ENCODE assay signal across 17 cellular contexts in the genomic region with DNA sequence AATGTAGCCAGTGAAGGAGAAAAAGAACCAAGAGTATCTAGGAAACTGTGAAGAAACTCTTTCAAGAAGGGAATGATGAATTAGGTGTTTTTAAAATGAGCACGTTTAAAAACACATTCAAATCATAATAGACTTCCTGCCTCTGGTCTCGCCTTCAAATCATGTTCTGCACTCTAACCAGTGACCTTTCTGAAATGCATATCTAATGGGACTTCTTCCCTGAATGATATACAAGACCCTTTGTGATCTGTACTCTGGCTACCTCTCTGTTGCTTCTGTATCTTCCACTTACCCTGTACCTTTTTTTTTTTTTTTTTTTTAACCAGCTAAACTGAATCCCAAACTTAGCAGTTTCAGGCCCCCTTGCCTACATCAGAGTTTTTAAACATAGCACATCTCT. TPM values are rescaled to one million over a fixed set of nuclear protein-coding genes. Genes with fewer than 3 reads are reported as not detected.
DNase-seq lines count a peak whose midpoint lies in the region; ATAC-seq and TF ChIP-seq lines count a peak whose summit lies in the region.
"Had no signal": no experiment of that assay in that cellular context is flagged by ENCODE, and none has a peak within 500 bp of the region (broad histone marks: within the 10 kb centered on the region; RNA-seq: fewer than 3 reads in every experiment).

No MANE protein-coding gene starts in this region.

- peak overlapping the region in 2 of 3 donors; percentile 56 to 69 for H3K27ac Mint-ChIP-seq in CD4-positive, CD25-positive, alpha-beta regulatory T cell
- H3K27ac Mint-ChIP-seq in activated CD8-positive, alpha-beta T cell treated with anti-CD3 and anti-CD28 coated beads, Interleukin-2, amount 10 ng/mL, durations not matched to agents 7 days and 5 days: peak overlapping the region; percentile 9
- peak overlapping the region; percentile 24 for H3K27ac Mint-ChIP-seq in neural crest cell (ENCODE audit: unreplicated experiment)
- H3K27ac Mint-ChIP-seq: IgD-negative memory B cell had no signal

- peak overlapping the region in 2 of 4 donors; percentile 8 to 59 for H3K4me3 Mint-ChIP-seq in CD4-positive, CD25-positive, alpha-beta regulatory T cell
- H3K4me3 Mint-ChIP-seq in activated CD8-positive, alpha-beta T cell treated with anti-CD3 and anti-CD28 coated beads, Interleukin-2, amount 10 ng/mL, durations not matched to agents 7 days and 5 days: no peak overlapping the region
- no peak overlapping the region for H3K4me3 Mint-ChIP-seq in neural crest cell
- H3K4me3 Mint-ChIP-seq: H9, IgD-negative memory B cell had no signal

- H3K9me3 ChIP-seq in CD4-positive, CD25-positive, alpha-beta regulatory T cell (ENCODE audit: control insufficient read depth in 2 of 2, low read length in 2 of 2): no peaks in the 10 kb centered on the region
- no peaks in the 10 kb centered on the region for H3K9me3 ChIP-seq in DOHH2 (ENCODE audit: control insufficient read depth, insufficient read depth, low read length)
- H3K9me3 ChIP-seq: SJSA1 had no signal

- no peaks in the 10 kb centered on the region for H3K27me3 ChIP-seq in CD4-positive, CD25-positive, alpha-beta regulatory T cell (ENCODE audit: control insufficient read depth, insufficient read depth, low read length)
- no peaks in the 10 kb centered on the region for H3K27me3 ChIP-seq in DOHH2 (ENCODE audit: control insufficient read depth, low read length)
- H3K27me3 ChIP-seq: SJSA1 had no signal

- H3K36me3 ChIP-seq in CD4-positive, CD25-positive, alpha-beta regulatory T cell (ENCODE audit: control insufficient read depth, insufficient read depth, low read length): peaks cover 5% of the 10 kb centered on the region
- peaks cover 44% of the 10 kb centered on the region for H3K36me3 ChIP-seq in DOHH2 (ENCODE audit: control insufficient read depth, low read length)

- no peaks in the 10 kb centered on the region for H3K9me2 ChIP-seq in DOHH2 (replicated peaks; ENCODE audit: control insufficient read depth, low read length)

- no peaks in the 10 kb centered on the region for H3K9me3 Mint-ChIP-seq in CD4-positive, CD25-positive, alpha-beta regulatory T cell
- H3K9me3 Mint-ChIP-seq in activated CD8-positive, alpha-beta T cell treated with anti-CD3 and anti-CD28 coated beads, Interleukin-2, amount 10 ng/mL, durations not matched to agents 7 days and 5 days (ENCODE audit: insufficient read depth): no peaks in the 10 kb centered on the region
- no peaks in the 10 kb centered on the region for H3K9me3 Mint-ChIP-seq in neural crest cell
- H3K9me3 Mint-ChIP-seq: H9, IgD-negative memory B cell had no signal

- CTCF ChIA-PET in activated CD8-positive, alpha-beta T cell treated with anti-CD3 and anti-CD28 coated beads, Interleukin-2, amount 10 ng/mL, durations not matched to agents 7 days and 5 days (lab: Charles Lee): no interaction called here

- H4K20me1 ChIP-seq in DOHH2 (ENCODE audit: control insufficient read depth, insufficient read depth, low read depth, low read length): no peaks in the 10 kb centered on the region

- H3K4me2 ChIP-seq in DOHH2 (ENCODE audit: low read length): peak overlapping the region; percentile 36
- H3K4me2 ChIP-seq: PC-9 had no signal

- H3K27ac ChIP-seq in CD4-positive, CD25-positive, alpha-beta regulatory T cell (ENCODE audit: insufficient read depth, low read length, poor library complexity, severe bottlenecking): no peak overlapping the region
- H3K27ac ChIP-seq in DOHH2 (ENCODE audit: low read depth, low read length): no peak overlapping the region
- H3K27ac ChIP-seq: C4-2B, PC-9, SJSA1 had no signal

- H3K36me3 Mint-ChIP-seq in CD4-positive, CD25-positive, alpha-beta regulatory T cell: peaks cover 29% of the 10 kb centered on the region
- peaks cover 11% of the 10 kb centered on the region for H3K36me3 Mint-ChIP-seq in activated CD8-positive, alpha-beta T cell treated with anti-CD3 and anti-CD28 coated beads, Interleukin-2, amount 10 ng/mL, durations not matched to agents 7 days and 5 days (ENCODE audit: low read depth)
- no peaks in the 10 kb centered on the region for H3K36me3 Mint-ChIP-seq in neural crest cell (ENCODE audit: low read depth)

- DNase-seq in CD4-positive, CD25-positive, alpha-beta regulatory T cell: peak in 1 of 3 donors; percentile 11
- no peak for DNase-seq in activated CD8-positive, alpha-beta T cell treated with anti-CD3 and anti-CD28 coated beads, Interleukin-2, amount 10 ng/mL, durations not matched to agents 7 days and 5 days
- no peak for DNase-seq in neural crest cell (ENCODE audit: low read depth, low spot score)
- no peak for DNase-seq in NCI-H526 (lab: John Stamatoyannopoulos, UW)
- no peak for DNase-seq in NCI-H1092 treated with DMSO at 0.1 percent for 48 hours (lab: John Stamatoyannopoulos, UW)
- no peak for DNase-seq in NK-92 treated with Interleukin-12 subunit alpha and Interleukin-12 subunit beta, amount 100 ng/mL, for 24 hours (lab: John Stamatoyannopoulos, UW)
- DNase-seq: H9, Kasumi-1, NCI-H1105 treated with DMSO at 0.1 percent for 48 hours, NCI-H187 treated with DMSO at 0.1 percent for 48 hours, NCI-H446, NCI-H774, PC-9 had no signal

- no peak overlapping the region for H3K4me3 ChIP-seq in CD4-positive, CD25-positive, alpha-beta regulatory T cell (ENCODE audit: low read depth, low read length)
- H3K4me3 ChIP-seq in DOHH2 (ENCODE audit: low read length): peak overlapping the region; percentile 18; the same call in 1 of the 2 replicates
- H3K4me3 ChIP-seq: PC-9, SJSA1 had no signal

- peaks cover 14% of the 10 kb centered on the region for H3K4me1 ChIP-seq in CD4-positive, CD25-positive, alpha-beta regulatory T cell (ENCODE audit: control insufficient read depth, insufficient read depth, low read length, poor library complexity, severe bottlenecking)
- peaks cover 24% of the 10 kb centered on the region for H3K4me1 ChIP-seq in DOHH2 (ENCODE audit: control insufficient read depth, low read length)

- POLR2A ChIA-PET in activated CD8-positive, alpha-beta T cell treated with anti-CD3 and anti-CD28 coated beads, Interleukin-2, amount 10 ng/mL, durations not matched to agents 7 days and 5 days (lab: Charles Lee): no interaction called here

- no peaks in the 10 kb centered on the region for H3K27me3 Mint-ChIP-seq in CD4-positive, CD25-positive, alpha-beta regulatory T cell
- no peaks in the 10 kb centered on the region for H3K27me3 Mint-ChIP-seq in activated CD8-positive, alpha-beta T cell treated with anti-CD3 and anti-CD28 coated beads, Interleukin-2, amount 10 ng/mL, durations not matched to agents 7 days and 5 days (ENCODE audit: low read depth)
- H3K27me3 Mint-ChIP-seq in neural crest cell (ENCODE audit: low read depth): no peaks in the 10 kb centered on the region
- H3K27me3 Mint-ChIP-seq: IgD-negative memory B cell had no signal

- H3K79me2 ChIP-seq in DOHH2 (ENCODE audit: control insufficient read depth, low read length): peaks cover 16% of the 10 kb centered on the region

- no peaks in the 10 kb centered on the region for H3F3A ChIP-seq in DOHH2 (ENCODE audit: control insufficient read depth, insufficient read depth)

- H3K4me1 Mint-ChIP-seq in CD4-positive, CD25-positive, alpha-beta regulatory T cell: peaks cover 30 to 38% (median 34%) of the 10 kb centered on the region in 4 donors
- peaks cover 14% of the 10 kb centered on the region for H3K4me1 Mint-ChIP-seq in activated CD8-positive, alpha-beta T cell treated with anti-CD3 and anti-CD28 coated beads, Interleukin-2, amount 10 ng/mL, durations not matched to agents 7 days and 5 days (ENCODE audit: low read depth)
- peaks cover 13% of the 10 kb centered on the region for H3K4me1 Mint-ChIP-seq in neural crest cell
- H3K4me1 Mint-ChIP-seq: H9 had no signal

- no peak for ATAC-seq in CD4-positive, CD25-positive, alpha-beta regulatory T cell (ENCODE audit: low read depth in 2 of 2)
- ATAC-seq in activated CD8-positive, alpha-beta T cell treated with anti-CD3 and anti-CD28 coated beads, Interleukin-2, amount 10 ng/mL, durations not matched to agents 7 days and 5 days: no peak

- no peak for TF ChIP-seq CTCF in DOHH2 (IDR thresholded peaks at IDR 0.05; ENCODE audit: low read depth, low read length, poor library complexity, severe bottlenecking)
- no peak for TF ChIP-seq CTCF in neural crest cell (conservative IDR thresholded peaks at IDR 0.05)

RNA-seq across cellular contexts. Expression of gene SRFBP1, which starts 19.5 kb away (rescaled TPM):
- total RNA-seq in CD4-positive, CD25-positive, alpha-beta regulatory T cell: 7.7 TPM
- polyA plus RNA-seq in CD4-positive, CD25-positive, alpha-beta regulatory T cell: 10 to 100 TPM in 2 of 4 donors, 1 to 10 TPM in 2; 6.9 to 11.0 (median 9.8) TPM
- total RNA-seq in activated CD8-positive, alpha-beta T cell treated with anti-CD3 and anti-CD28 coated beads, Interleukin-2, amount 10 ng/mL, durations not matched to agents 7 days and 5 days: 10 to 100 TPM; 10.6 TPM
- 14.6 and 15.0 TPM in 2 replicates for total RNA-seq in neural crest cell

Comparison
In these comparisons a context has a peak if more than half of its experiments do, and no peak if none do; other contexts are left out.
1. H3K27ac Mint-ChIP-seq: peak in every context shown above with its lines; median percentile 62 in CD4-positive, CD25-positive, alpha-beta regulatory T cell; 24 in neural crest cell; 9 in activated CD8-positive, alpha-beta T cell treated with anti-CD3 and anti-CD28 coated beads, Interleukin-2, amount 10 ng/mL, durations not matched to agents 7 days and 5 days.